16 cellular contexts compared by ENCODE assay signal in the genomic region with DNA sequence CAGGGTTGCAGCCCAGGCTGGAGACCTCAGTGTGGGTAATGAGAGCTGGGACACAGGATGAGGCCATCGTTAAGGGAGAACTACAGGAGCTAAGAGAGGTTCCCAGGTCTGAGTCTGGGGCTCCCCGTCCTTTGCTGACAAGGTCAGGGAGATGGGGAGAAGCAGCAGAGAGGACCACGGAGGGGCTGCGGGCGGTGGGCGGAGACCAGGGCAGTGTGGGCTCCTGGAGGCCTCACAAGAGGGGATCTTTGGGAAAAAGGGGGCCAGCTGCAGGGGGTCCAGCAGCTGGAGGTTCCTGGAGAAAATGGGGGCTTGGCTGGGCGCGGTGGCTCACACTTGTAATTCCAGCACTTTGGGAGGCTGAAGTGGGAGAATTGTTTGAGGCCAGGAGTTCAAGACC. TPM values are rescaled to one million over a fixed set of nuclear protein-coding genes. Genes with fewer than 3 reads are reported as not detected.
A peak's percentile ranks its signal among the peaks of the same experiment; 100 is the strongest.
DNase-seq lines count a peak whose midpoint lies in the region; ATAC-seq, FAIRE-seq and TF ChIP-seq lines count a peak whose summit lies in the region.
"Had no signal": no experiment of that assay in that cellular context is flagged by ENCODE, and none has a peak within 500 bp of the region (broad histone marks: within the 10 kb centered on the region; RNA-seq: fewer than 3 reads in every experiment).

No MANE protein-coding gene starts in this region.

- POLR2A ChIA-PET in H1 (lab: Charles Lee; ENCODE audit: partially characterized antibody), result interaction anchor here (0.9 to 3.5 kb wide), 6 partner anchors 10 to 40 kb away, joined by 3 to 15 read pairs (median 10); partner anchors contain the start of genes DCAF15 and RFX1

- H3K4ac ChIP-seq in H1 (replicated peaks; ENCODE audit: insufficient read length, low read depth, low read length), result no peak overlapping the region

- TF ChIP-seq CTCF in H1 (IDR thresholded peaks at IDR 0.05; ENCODE audit: control extremely low read depth in 1 of 3, insufficient read depth in 1 of 3, low read depth in 1 of 3, low read length in 3 of 3) (no peak), tibial nerve (IDR thresholded peaks at IDR 0.05) (no peak)

- H3K4me1 ChIP-seq in H1 (replicated peaks in 1 of 4; ENCODE audit: control insufficient read depth in 3 of 4, insufficient read depth in 4 of 4, low read length in 3 of 4) (peaks cover 0 to 31% (median 26%) of the 10 kb centered on the region in 4 experiments; a peak in 6 of 7 replicates), tibial nerve (peaks cover 0 to 33% (median 15%) of the 10 kb centered on the region in 4 donors)
- H3K4me1 ChIP-seq: Caco-2 had no signal

- ATAC-seq in activated naive CD4-positive, alpha-beta T cell treated with anti-CD3 and anti-CD28 coated beads, Interleukin-2, amount 50 U/mL, for 72 hours, result no peak
- ATAC-seq in stimulated activated effector memory CD8-positive, alpha-beta T cell treated with anti-CD3 and anti-CD28 coated beads, Interleukin-12 subunit alpha, Interleukin-12 subunit beta, amount 100 ng/mL, for 72 hours, result no peak
- ATAC-seq: left lung had no signal

- H2BK12ac ChIP-seq in H1 (ENCODE audit: low read depth, low read length), result 0 out of 2 replicates have a peak overlapping the region, but pooled peaks have one; percentile 9

- H2BK120ac ChIP-seq in H1 (replicated peaks; ENCODE audit: low read depth, low read length), result no peak overlapping the region

- DNase-seq in activated naive CD4-positive, alpha-beta T cell treated with anti-CD3 and anti-CD28 coated beads, Interleukin-2, amount 50 U/mL, for 72 hours (ENCODE audit: low spot score in 2 of 2), result no peak
- DNase-seq in H1 (ENCODE audit: low read depth in 1 of 2, low spot score in 2 of 2) (no peak), KBM-7 (no peak), tibial nerve (ENCODE audit: low spot score in 2 of 2) (no peak)
- no peak for DNase-seq in stimulated activated effector memory CD8-positive, alpha-beta T cell treated with anti-CD3 and anti-CD28 coated beads, Interleukin-12 subunit alpha, Interleukin-12 subunit beta, amount 100 ng/mL, for 72 hours (ENCODE audit: low spot score in 2 of 2)
- DNase-seq: Caco-2; left lung; NCI-H1092; NCI-H2029 treated with DMSO at 0.1 percent for 48 hours; NCI-H446 treated with DMSO at 0.1 percent for 48 hours; NK-92 treated with Interleukin-12 subunit alpha and Interleukin-12 subunit beta, amount 100 ng/mL, for 24 hours; RPMI8226; testis had no signal

- no peak overlapping the region for H2AFZ ChIP-seq in H1 (ENCODE audit: low read length)

- no peak for TF ChIP-seq POLR2A in H1 (IDR thresholded peaks at IDR 0.05; ENCODE audit: control extremely low read depth in 1 of 2, low read depth in 2 of 2, low read length in 2 of 2)
- TF ChIP-seq POLR2A in tibial nerve (IDR thresholded peaks at IDR 0.05), result no peak

- CTCF ChIA-PET in H1 (lab: Charles Lee; ENCODE audit: partially characterized antibody), result interaction anchor here (0.5 to 2.7 kb wide), 7 partner anchors 9 to 109 kb away, joined by 3 to 13 read pairs (median 5); partner anchors contain the start of gene IL27RA

- H2AK5ac ChIP-seq in H1 (ENCODE audit: low read depth, low read length), result no peak overlapping the region

- TF ChIP-seq RAD21 in H1 (IDR thresholded peaks at IDR 0.05 in 1 of 2, conservative IDR thresholded peaks at IDR 0.05 in 1 of 2; ENCODE audit: low read depth in 2 of 2, low read length in 2 of 2), result no peak

- H3K36me3 ChIP-seq in H1 (ENCODE audit: control insufficient read depth in 2 of 4, insufficient read depth in 4 of 4, low read length in 3 of 4), result no peaks in the 10 kb centered on the region; a peak in 1 of 8 replicates
- H3K36me3 ChIP-seq in tibial nerve, result peaks cover 0 to 61% (median 0%) of the 10 kb centered on the region in 3 donors

- H3K56ac ChIP-seq in H1 (replicated peaks; ENCODE audit: insufficient read length, low read depth, low read length), result no peak overlapping the region

- H3K79me2 ChIP-seq in H1 (ENCODE audit: control insufficient read depth in 1 of 2, insufficient read depth in 2 of 2, low read length in 2 of 2), result no peaks in the 10 kb centered on the region; a peak in 1 of 4 replicates

- 90% methylated on average over 8 of the region's 8 CpGs; no CpG with 5 or more reads in 1 of the 2 experiments for WGBS in H1 (ENCODE audit: extremely low coverage in 1 of 2, insufficient coverage in 1 of 2, insufficient read length in 1 of 2, insufficient replicate concordance in 2 of 2, low coverage in 1 of 2, low lambda C conversion rate in 2 of 2, missing lambda C conversion rate in 1 of 2), 2 experiments
- WGBS in tibial nerve, 2 donors, result 82 to 84% methylated on average over 8 of the region's 8 CpGs

- no peak overlapping the region for H2BK15ac ChIP-seq in H1 (ENCODE audit: low read length)

- no peak overlapping the region for H3K4me3 ChIP-seq in H1 (ENCODE audit: extremely low read depth in 1 of 4, insufficient read depth in 2 of 4, low read depth in 3 of 4, low read length in 4 of 4)
- no peak overlapping the region for H3K4me3 ChIP-seq in tibial nerve
- H3K4me3 ChIP-seq: left lung, testis had no signal

- H3K27me3 ChIP-seq in H1 (replicated peaks in 1 of 4; ENCODE audit: control insufficient read depth in 3 of 4, extremely low read depth in 1 of 4, insufficient read depth in 3 of 4, low read length in 3 of 4) (no peaks in the 10 kb centered on the region), tibial nerve (no peaks in the 10 kb centered on the region)
- H3K27me3 ChIP-seq: left lung, testis had no signal

- no peak overlapping the region; a peak in 1 of 4 replicates for H3K4me2 ChIP-seq in H1 (ENCODE audit: insufficient read depth in 1 of 2, low read depth in 2 of 2, low read length in 2 of 2)

- no peak overlapping the region for H3K23ac ChIP-seq in H1 (ENCODE audit: insufficient read length)

- H3K79me1 ChIP-seq in H1 (ENCODE audit: low read depth, low read length), result no peaks in the 10 kb centered on the region; the same call in 1 of the 2 replicates

- in situ Hi-C loops in KBM-7 (cut with MboI; ENCODE audit: low pct_unique_long_range_greater_than_20kb, low sequenced_read_pairs), result no loop called here

- no peak overlapping the region for H4K5ac ChIP-seq in H1 (ENCODE audit: insufficient read length, low read depth, low read length)

- H4K8ac ChIP-seq in H1 (ENCODE audit: extremely low read depth, insufficient read depth, low read length), result no peak overlapping the region

- no peak overlapping the region for H3K9ac ChIP-seq in H1 (replicated peaks in 1 of 4; ENCODE audit: extremely low read depth in 1 of 4, low read depth in 3 of 4, low read length in 3 of 4)

- H3K9me3 Mint-ChIP-seq in activated naive CD4-positive, alpha-beta T cell treated with anti-CD3 and anti-CD28 coated beads, Interleukin-2, amount 50 U/mL, for 24 hours, result no peaks in the 10 kb centered on the region
- no peaks in the 10 kb centered on the region for H3K9me3 Mint-ChIP-seq in activated naive CD4-positive, alpha-beta T cell treated with anti-CD3 and anti-CD28 coated beads, Interleukin-2, amount 50 U/mL, for 72 hours
- no peaks in the 10 kb centered on the region for H3K9me3 Mint-ChIP-seq in IgD-negative memory B cell
- no peaks in the 10 kb centered on the region for H3K9me3 Mint-ChIP-seq in stimulated activated effector memory CD8-positive, alpha-beta T cell treated with anti-CD3 and anti-CD28 coated beads, Interleukin-12 subunit alpha, Interleukin-12 subunit beta, amount 100 ng/mL, for 72 hours

- H3K14ac ChIP-seq in H1 (ENCODE audit: insufficient read length), result no peak overlapping the region

- H3K23me2 ChIP-seq in H1 (ENCODE audit: low read depth, low read length), result no peaks in the 10 kb centered on the region

- H3K36me3 Mint-ChIP-seq in activated naive CD4-positive, alpha-beta T cell treated with anti-CD3 and anti-CD28 coated beads, Interleukin-2, amount 50 U/mL, for 24 hours, result peaks cover 10% of the 10 kb centered on the region
- peaks cover 4 to 8% of the 10 kb centered on the region in 2 donors for H3K36me3 Mint-ChIP-seq in activated naive CD4-positive, alpha-beta T cell treated with anti-CD3 and anti-CD28 coated beads, Interleukin-2, amount 50 U/mL, for 72 hours
- H3K36me3 Mint-ChIP-seq in IgD-negative memory B cell, result peaks cover 5% of the 10 kb centered on the region
- peaks cover 36% of the 10 kb centered on the region for H3K36me3 Mint-ChIP-seq in stimulated activated effector memory CD8-positive, alpha-beta T cell treated with anti-CD3 and anti-CD28 coated beads, Interleukin-12 subunit alpha, Interleukin-12 subunit beta, amount 100 ng/mL, for 72 hours

- TF ChIP-seq EP300 in H1 (IDR thresholded peaks at IDR 0.05; ENCODE audit: borderline replicate concordance in 1 of 2, low read depth in 2 of 2, low read length in 2 of 2) (no peak), tibial nerve (IDR thresholded peaks at IDR 0.05) (no peak)

- no peaks in the 10 kb centered on the region for H3K9me3 ChIP-seq in H1 (ENCODE audit: insufficient read depth in 2 of 2, low read depth in 1 of 2, low read length in 1 of 2)
- H3K9me3 ChIP-seq in tibial nerve, result no peaks in the 10 kb centered on the region
- H3K9me3 ChIP-seq: Caco-2, left lung, testis had no signal

- no peak for FAIRE-seq in H1 (lab: Jason Lieb, UNC)

- H4K20me1 ChIP-seq in H1 (replicated peaks in 1 of 2; ENCODE audit: control insufficient read depth in 1 of 2, insufficient read depth in 2 of 2, low read length in 2 of 2), result peaks cover 0 to 3% of the 10 kb centered on the region in 2 experiments

- H4K91ac ChIP-seq in H1 (replicated peaks; ENCODE audit: insufficient read length, low read length), result no peak overlapping the region

- H3K27ac ChIP-seq in H1 (ENCODE audit: low read depth, low read length) (no peak overlapping the region), tibial nerve (no peak overlapping the region)
- H3K27ac ChIP-seq: left lung, testis had no signal

- no peak overlapping the region for H2BK20ac ChIP-seq in H1 (ENCODE audit: low read length)

- no peak overlapping the region for H3K18ac ChIP-seq in H1 (ENCODE audit: extremely low read depth, low read length)

- 0 out of 2 replicates have a peak overlapping the region, but pooled peaks have one; percentile 16 for H2BK5ac ChIP-seq in H1 (ENCODE audit: low read depth, low read length)

- H3K27ac Mint-ChIP-seq in activated naive CD4-positive, alpha-beta T cell treated with anti-CD3 and anti-CD28 coated beads, Interleukin-2, amount 50 U/mL, for 24 hours, result peak overlapping the region; percentile 74
- peak overlapping the region in 1 of 2 donors; percentile 99 for H3K27ac Mint-ChIP-seq in activated naive CD4-positive, alpha-beta T cell treated with anti-CD3 and anti-CD28 coated beads, Interleukin-2, amount 50 U/mL, for 72 hours
- H3K27ac Mint-ChIP-seq in IgD-negative memory B cell, result peak overlapping the region; percentile 23 to 33 (median 31)
- H3K27ac Mint-ChIP-seq in stimulated activated effector memory CD8-positive, alpha-beta T cell treated with anti-CD3 and anti-CD28 coated beads, Interleukin-12 subunit alpha, Interleukin-12 subunit beta, amount 100 ng/mL, for 72 hours, result peak overlapping the region; percentile 98

- no peaks in the 10 kb centered on the region for H3K27me3 Mint-ChIP-seq in activated naive CD4-positive, alpha-beta T cell treated with anti-CD3 and anti-CD28 coated beads, Interleukin-2, amount 50 U/mL, for 24 hours
- H3K27me3 Mint-ChIP-seq in IgD-negative memory B cell, result no peaks in the 10 kb centered on the region

- H3K4me3 Mint-ChIP-seq in activated naive CD4-positive, alpha-beta T cell treated with anti-CD3 and anti-CD28 coated beads, Interleukin-2, amount 50 U/mL, for 24 hours, result no peak overlapping the region
- peak overlapping the region in 2 of 4 donors; percentile 54 to 65 for H3K4me3 Mint-ChIP-seq in IgD-negative memory B cell
- no peak overlapping the region for H3K4me3 Mint-ChIP-seq in stimulated activated effector memory CD8-positive, alpha-beta T cell treated with anti-CD3 and anti-CD28 coated beads, Interleukin-12 subunit alpha, Interleukin-12 subunit beta, amount 100 ng/mL, for 72 hours

- peaks cover 53% of the 10 kb centered on the region for H3K4me1 Mint-ChIP-seq in activated naive CD4-positive, alpha-beta T cell treated with anti-CD3 and anti-CD28 coated beads, Interleukin-2, amount 50 U/mL, for 24 hours
- H3K4me1 Mint-ChIP-seq in IgD-negative memory B cell, result peaks cover 11 to 32% (median 18%) of the 10 kb centered on the region in 3 donors
- H3K4me1 Mint-ChIP-seq in stimulated activated effector memory CD8-positive, alpha-beta T cell treated with anti-CD3 and anti-CD28 coated beads, Interleukin-12 subunit alpha, Interleukin-12 subunit beta, amount 100 ng/mL, for 72 hours, result peaks cover 51% of the 10 kb centered on the region

RNA-seq across cellular contexts. Expression of gene RFX1, which starts 16.0 kb away (rescaled TPM):
- total RNA-seq in activated naive CD4-positive, alpha-beta T cell treated with anti-CD3 and anti-CD28 coated beads, Interleukin-2, amount 50 U/mL, for 72 hours, result 10 to 100 TPM in 1 of 2 donors, 1 to 10 TPM in 1; 9.7 to 14.5 TPM
- polyA plus RNA-seq in IgD-negative memory B cell (3.7 TPM), H1 (2011; rRNA removed) (4.9 and 10.4 TPM in 2 replicates)
- 16.1 and 17.0 TPM in 2 replicates for total RNA-seq in H1 (2021; fragmentation: NEBNext Ultra II Directional; extraction: Animal tissue kit (Norgen Biotek cat#: 25700))
- 3.4 TPM for polyA plus RNA-seq in H1 (2011; cell fraction: cytosol; rRNA removed)
- polyA plus RNA-seq in H1 (2011; cell fraction: nucleus; rRNA removed), result 13.6 TPM
- polyA plus RNA-seq in H1 (2012, experiment 1 of 2), result 10.7 to 19.4 TPM (median 17.4 TPM) in 4 replicates
- polyA plus RNA-seq in H1 (2012, experiment 2 of 2), result 11.3 TPM
- 8.7 TPM for polyA plus RNA-seq in H1 (2013, experiment 1 of 2)
- 8.1 TPM for polyA plus RNA-seq in H1 (2013, experiment 2 of 2)
- polyA minus RNA-seq in H1 (2011; rRNA and poly(A)+ RNA removed), result 1.9 and 2.7 TPM in 2 replicates
- polyA minus RNA-seq in H1 (2011; cell fraction: cytosol; rRNA and poly(A)+ RNA removed), result 19.2 TPM
- polyA minus RNA-seq in H1 (2011; cell fraction: nucleus; rRNA and poly(A)+ RNA removed), result 9.3 TPM
- total RNA-seq in tibial nerve, result 1 to 10 TPM; 3.1 to 8.4 (median 6.0) TPM

RNA-seq across cellular contexts. Expression of gene DCAF15, which starts 37.8 kb away (rescaled TPM):
- 10 to 100 TPM; 59.0 to 90.0 TPM for total RNA-seq in activated naive CD4-positive, alpha-beta T cell treated with anti-CD3 and anti-CD28 coated beads, Interleukin-2, amount 50 U/mL, for 72 hours
- polyA plus RNA-seq in IgD-negative memory B cell, result 5.7 TPM
- total RNA-seq in H1 (2021; fragmentation: NEBNext Ultra II Directional; extraction: Animal tissue kit (Norgen Biotek cat#: 25700)), result 68.7 and 77.1 TPM in 2 replicates
- polyA plus RNA-seq in H1 (2011; rRNA removed), result 80.8 and 127 TPM in 2 replicates
- 69.0 TPM for polyA plus RNA-seq in H1 (2011; cell fraction: cytosol; rRNA removed)
- polyA plus RNA-seq in H1 (2011; cell fraction: nucleus; rRNA removed), result 277 TPM
- polyA plus RNA-seq in H1 (2012, experiment 1 of 2), result 53.4 to 97.6 TPM (median 89.3 TPM) in 4 replicates
- 56.8 TPM for polyA plus RNA-seq in H1 (2012, experiment 2 of 2)
- 47.2 TPM for polyA plus RNA-seq in H1 (2013, experiment 1 of 2)
- polyA plus RNA-seq in H1 (2013, experiment 2 of 2), result 42.2 TPM
- 36.7 and 59.9 TPM in 2 replicates for polyA minus RNA-seq in H1 (2011; rRNA and poly(A)+ RNA removed)
- 32.1 TPM for polyA minus RNA-seq in H1 (2011; cell fraction: cytosol; rRNA and poly(A)+ RNA removed)
- 66.5 TPM for polyA minus RNA-seq in H1 (2011; cell fraction: nucleus; rRNA and poly(A)+ RNA removed)
- 10 to 100 TPM; 14.3 to 31.5 (median 19.3) TPM for total RNA-seq in tibial nerve

RNA-seq across cellular contexts. Expression of gene RLN3, which starts 37.9 kb away (rescaled TPM):
- total RNA-seq in activated naive CD4-positive, alpha-beta T cell treated with anti-CD3 and anti-CD28 coated beads, Interleukin-2, amount 50 U/mL, for 72 hours, result not detected
- 0.65 TPM for polyA plus RNA-seq in IgD-negative memory B cell
- not detected in 2 replicates for total RNA-seq in H1 (2021; fragmentation: NEBNext Ultra II Directional; extraction: Animal tissue kit (Norgen Biotek cat#: 25700))
- not detected in 2 replicates for polyA plus RNA-seq in H1 (2011; rRNA removed)
- not detected for polyA plus RNA-seq in H1 (2011; cell fraction: cytosol; rRNA removed)
- polyA plus RNA-seq in H1 (2011; cell fraction: nucleus; rRNA removed), result not detected
- not detected in 4 replicates for polyA plus RNA-seq in H1 (2012, experiment 1 of 2)
- not detected for polyA plus RNA-seq in H1 (2012, experiment 2 of 2)
- polyA plus RNA-seq in H1 (2013, experiment 1 of 2), result not detected
- not detected for polyA plus RNA-seq in H1 (2013, experiment 2 of 2)
- not detected in 2 replicates for polyA minus RNA-seq in H1 (2011; rRNA and poly(A)+ RNA removed)
- not detected for polyA minus RNA-seq in H1 (2011; cell fraction: cytosol; rRNA and poly(A)+ RNA removed)
- polyA minus RNA-seq in H1 (2011; cell fraction: nucleus; rRNA and poly(A)+ RNA removed), result not detected
- total RNA-seq in tibial nerve, result not detected
- total RNA-seq: activated CD8-positive, alpha-beta memory T cell treated with anti-CD3 and anti-CD28 coated beads for 36 hours; Caco-2; left lung; testis had no signal

RNA-seq across cellular contexts. Expression of gene IL27RA, which starts 41.5 kb away (rescaled TPM):
- total RNA-seq in activated naive CD4-positive, alpha-beta T cell treated with anti-CD3 and anti-CD28 coated beads, Interleukin-2, amount 50 U/mL, for 72 hours, result 10 to 100 TPM; 59.6 to 68.0 TPM
- polyA plus RNA-seq in IgD-negative memory B cell, result 58.3 TPM
- 14.7 and 15.1 TPM in 2 replicates for total RNA-seq in H1 (2021; fragmentation: NEBNext Ultra II Directional; extraction: Animal tissue kit (Norgen Biotek cat#: 25700))
- 9.9 and 10.8 TPM in 2 replicates for polyA plus RNA-seq in H1 (2011; rRNA removed)
- polyA plus RNA-seq in H1 (2011; cell fraction: cytosol; rRNA removed), result 10.1 TPM
- polyA plus RNA-seq in H1 (2011; cell fraction: nucleus; rRNA removed), result 10.7 TPM
- 10.1 to 14.2 TPM (median 12.6 TPM) in 4 replicates for polyA plus RNA-seq in H1 (2012, experiment 1 of 2)
- 12.9 TPM for polyA plus RNA-seq in H1 (2012, experiment 2 of 2)
- polyA plus RNA-seq in H1 (2013, experiment 1 of 2), result 24.7 TPM
- polyA plus RNA-seq in H1 (2013, experiment 2 of 2), result 24.8 TPM
- 5.9 TPM in 2 replicates for polyA minus RNA-seq in H1 (2011; rRNA and poly(A)+ RNA removed)
- 8.6 TPM for polyA minus RNA-seq in H1 (2011; cell fraction: cytosol; rRNA and poly(A)+ RNA removed)
- 3.5 TPM for polyA minus RNA-seq in H1 (2011; cell fraction: nucleus; rRNA and poly(A)+ RNA removed)
- total RNA-seq in tibial nerve, result 1 to 10 TPM; 2.4 to 3.5 (median 3.0) TPM

RNA-seq across cellular contexts. Expression of gene PODNL1, which starts 51.9 kb away (rescaled TPM):
- total RNA-seq in activated naive CD4-positive, alpha-beta T cell treated with anti-CD3 and anti-CD28 coated beads, Interleukin-2, amount 50 U/mL, for 72 hours, result under 1 TPM in 1 of 2 donors, not detected in 1; 0.34 TPM
- not detected for polyA plus RNA-seq in IgD-negative memory B cell
- total RNA-seq in H1 (2021; fragmentation: NEBNext Ultra II Directional; extraction: Animal tissue kit (Norgen Biotek cat#: 25700)), result 0.75 and 1.5 TPM in 2 replicates
- 1.0 and 2.3 TPM in 2 replicates for polyA plus RNA-seq in H1 (2011; rRNA removed)
- polyA plus RNA-seq in H1 (2011; cell fraction: cytosol; rRNA removed), result 1.8 TPM
- 2.7 TPM for polyA plus RNA-seq in H1 (2011; cell fraction: nucleus; rRNA removed)
- 0.61 to 2.0 TPM (median 1.5 TPM) in 4 replicates for polyA plus RNA-seq in H1 (2012, experiment 1 of 2)
- 1.7 TPM for polyA plus RNA-seq in H1 (2012, experiment 2 of 2)
- polyA plus RNA-seq in H1 (2013, experiment 1 of 2), result 0.18 TPM
- 0.68 TPM for polyA plus RNA-seq in H1 (2013, experiment 2 of 2)
- 0.22 TPM in 1 of 2 replicates, not detected in the other for polyA minus RNA-seq in H1 (2011; rRNA and poly(A)+ RNA removed)
- polyA minus RNA-seq in H1 (2011; cell fraction: cytosol; rRNA and poly(A)+ RNA removed), result not detected
- 1.2 TPM for polyA minus RNA-seq in H1 (2011; cell fraction: nucleus; rRNA and poly(A)+ RNA removed)
- 10 to 100 TPM in 3 of 4 donors, 1 to 10 TPM in 1; 9.4 to 45.7 (median 20.7) TPM for total RNA-seq in tibial nerve
- total RNA-seq: Caco-2 had no signal
